Comparison of ENCODE assay signal across 23 cellular contexts in the genomic region with DNA sequence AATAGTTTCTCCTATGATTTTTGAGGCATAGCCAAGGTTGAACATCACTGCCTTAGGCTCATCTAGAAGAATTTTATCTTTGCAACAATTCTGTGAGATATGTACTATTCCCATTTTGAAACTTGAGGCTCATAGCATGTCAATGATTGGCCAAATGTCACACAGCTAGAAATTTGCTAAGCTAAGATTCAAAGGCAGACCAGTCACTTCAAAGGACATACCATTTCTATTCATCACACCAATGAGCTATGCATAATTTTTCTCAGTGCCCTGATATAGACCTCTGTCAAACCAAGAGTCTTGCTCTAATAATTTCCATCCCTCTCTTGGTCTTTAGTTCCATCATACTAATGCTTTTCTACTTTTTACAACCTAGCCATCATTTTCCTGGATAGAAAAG. TPM values are rescaled to one million over a fixed set of nuclear protein-coding genes. Genes with fewer than 3 reads are reported as not detected.
A peak's percentile ranks its signal among the peaks of the same experiment; 100 is the strongest.
DNase-seq lines count a peak whose midpoint lies in the region; ATAC-seq, FAIRE-seq and TF ChIP-seq lines count a peak whose summit lies in the region.
"Had no signal": no experiment of that assay in that cellular context is flagged by ENCODE, and none has a peak within 500 bp of the region (broad histone marks: within the 10 kb centered on the region; RNA-seq: fewer than 3 reads in every experiment).

No MANE protein-coding gene starts in this region.

- H3K4me3 ChIP-seq in trophoblast cell (ENCODE audit: low read depth, low read length) (no peak overlapping the region), hepatocyte (no peak overlapping the region)
- H3K4me3 ChIP-seq: GM12878, HAP-1 had no signal

- H2AFZ ChIP-seq in trophoblast cell (ENCODE audit: insufficient read depth, low read length, poor library complexity) (no peak overlapping the region), hepatocyte (no peak overlapping the region)

- H3K27ac ChIP-seq in trophoblast cell (ENCODE audit: low read depth, low read length) (no peak overlapping the region), hepatocyte (no peak overlapping the region)
- H3K27ac ChIP-seq: 22Rv1 had no signal

- H3K27me3 ChIP-seq in trophoblast cell (ENCODE audit: insufficient read depth, low read length), result no peaks in the 10 kb centered on the region
- H3K27me3 ChIP-seq in hepatocyte, result no peaks in the 10 kb centered on the region

- no peak overlapping the region for H2BK5ac ChIP-seq in trophoblast cell (ENCODE audit: low read depth, low read length, poor library complexity)

- no peak overlapping the region for H3K4ac ChIP-seq in trophoblast cell (ENCODE audit: low read depth, low read length)

- no peak overlapping the region for H2AK5ac ChIP-seq in trophoblast cell (ENCODE audit: low read length)

- peak; percentile 92 for FAIRE-seq in RCC 7860 (lab: Jason Lieb, UNC)
- FAIRE-seq: A204.1, GM12878, H54 had no signal

- no peaks in the 10 kb centered on the region for H3K9me2 ChIP-seq in hepatocyte (replicated peaks; ENCODE audit: insufficient read depth)

- H3K9ac ChIP-seq in trophoblast cell (ENCODE audit: low read length), result no peak overlapping the region

- no peak for TF ChIP-seq CTCF in hepatocyte (IDR thresholded peaks at IDR 0.05; ENCODE audit: poor library complexity)

- no peak overlapping the region for H3K23ac ChIP-seq in trophoblast cell (ENCODE audit: low read length)

- H4K12ac ChIP-seq in trophoblast cell (ENCODE audit: low read depth, low read length), result no peak overlapping the region

- DNase-seq in ACHN (peak; percentile 25), RCC 7860 (ENCODE audit: low spot score) (peak; percentile 46), kidney glomerular epithelial cell (lab: John Stamatoyannopoulos, UW) (peak; percentile 1), trophoblast cell (peak; percentile 47 to 83), NCI-H2227 treated with DMSO at 0.1 percent for 48 hours (lab: John Stamatoyannopoulos, UW) (no peak), hepatocyte (ENCODE audit: low spot score) (no peak), DMS79 treated with DMSO at 0.1 percent for 48 hours (lab: John Stamatoyannopoulos, UW) (no peak)
- DNase-seq: AML-193; C1 segment of cervical spinal cord; CD4-positive, alpha-beta memory T cell; COR-L47; DMS153; EL; GDM1; GOT3; HFFc6 had no signal

- no peak overlapping the region for H3K14ac ChIP-seq in trophoblast cell (ENCODE audit: low read length)

- H3K4me1 ChIP-seq in trophoblast cell (ENCODE audit: control insufficient read depth in 1 of 2, insufficient read depth in 2 of 2, low read length in 2 of 2) (no peaks in the 10 kb centered on the region), hepatocyte (ENCODE audit: insufficient read depth) (no peaks in the 10 kb centered on the region)
- H3K4me1 ChIP-seq: HAP-1 had no signal

- H2BK120ac ChIP-seq in trophoblast cell (ENCODE audit: insufficient read depth, low read length, poor library complexity), result no peak overlapping the region

- no peaks in the 10 kb centered on the region for H3K79me1 ChIP-seq in trophoblast cell (ENCODE audit: low read length)

- no peak overlapping the region for H3K18ac ChIP-seq in trophoblast cell (ENCODE audit: low read length)

- in situ Hi-C loops in ACHN (cut with HindIII; ENCODE audit: low pct_ligation_motif_present, low pct_unique_long_range_greater_than_20kb, low sequenced_read_pairs), result no loop called here

- ATAC-seq in HG03039 (IDR thresholded peaks at IDR 0.05; ENCODE audit: unreplicated experiment), result no peak
- ATAC-seq: GM12878 had no signal

- H3K36me3 ChIP-seq in trophoblast cell (ENCODE audit: control insufficient read depth in 1 of 2, insufficient read depth in 2 of 2, low read length in 2 of 2) (no peaks in the 10 kb centered on the region), hepatocyte (replicated peaks; ENCODE audit: insufficient read depth, low read depth) (no peaks in the 10 kb centered on the region)
- H3K36me3 ChIP-seq: HAP-1 had no signal

- no peak overlapping the region for H2BK12ac ChIP-seq in trophoblast cell (ENCODE audit: low read length)

- H3K9me3 ChIP-seq in trophoblast cell (ENCODE audit: insufficient read depth, low read depth, low read length) (no peaks in the 10 kb centered on the region), hepatocyte (ENCODE audit: low read depth) (peaks cover 4% of the 10 kb centered on the region)
- H3K9me3 ChIP-seq: HAP-1 had no signal

- no peaks in the 10 kb centered on the region for H4K20me1 ChIP-seq in hepatocyte (ENCODE audit: insufficient read depth, poor library complexity, severe bottlenecking)

- H3K79me2 ChIP-seq in trophoblast cell (ENCODE audit: control insufficient read depth, insufficient read depth, low read length, poor library complexity), result no peaks in the 10 kb centered on the region
- no peaks in the 10 kb centered on the region for H3K79me2 ChIP-seq in hepatocyte

- no peak overlapping the region for H4K91ac ChIP-seq in trophoblast cell (ENCODE audit: low read depth, low read length)

- no peak overlapping the region for H3K4me2 ChIP-seq in trophoblast cell (ENCODE audit: low read length)
- no peak overlapping the region for H3K4me2 ChIP-seq in hepatocyte

- H4K8ac ChIP-seq in trophoblast cell (ENCODE audit: low read depth, low read length), result no peak overlapping the region

RNA-seq across cellular contexts. Expression of a gene that starts 27.6 kb away (rescaled TPM):
- 0.04 and 0.07 TPM in 2 replicates for polyA plus RNA-seq in trophoblast cell (2013)
- 2.8 and 2.9 TPM in 2 replicates for total RNA-seq in hepatocyte
- 1.6 and 3.8 TPM in 2 replicates for polyA plus RNA-seq in hepatocyte
- total RNA-seq: CD4-positive, alpha-beta memory T cell; GM12878; HFFc6 had no signal
- polyA plus RNA-seq: BJ; CD4-positive, alpha-beta memory T cell; GM12878 had no signal

Comparison
In these comparisons a context has a peak if more than half of its experiments do, and no peak if none do; other contexts are left out.
1. DNase-seq: peak in ACHN (single experiment), RCC 7860 (single experiment), kidney glomerular epithelial cell (single experiment) and trophoblast cell (2 of 2); none in NCI-H2227 treated with DMSO at 0.1 percent for 48 hours (single experiment), hepatocyte (single experiment) and DMS79 treated with DMSO at 0.1 percent for 48 hours (single experiment).